ENCODE assay signal across 8 cellular contexts in the genomic region with DNA sequence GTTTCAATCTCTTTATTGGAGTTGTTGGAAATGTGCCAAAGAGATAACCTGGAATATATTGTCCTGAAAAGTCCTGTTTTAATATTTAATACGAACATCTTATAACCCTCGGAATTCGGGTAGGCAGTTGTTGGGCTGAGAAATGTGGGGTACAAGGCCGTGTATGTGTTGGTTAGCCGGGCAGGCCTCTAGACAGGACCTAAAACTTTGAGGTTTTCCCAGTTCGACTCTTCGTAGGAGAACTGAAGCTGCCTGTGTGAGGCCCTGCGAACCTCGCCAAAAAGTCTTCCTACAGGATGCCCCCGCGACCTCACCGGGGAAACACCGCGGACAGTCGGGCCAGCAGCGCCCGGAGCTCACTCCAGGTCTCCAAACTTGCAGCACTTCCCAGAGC. TPM values are rescaled to one million over a fixed set of nuclear protein-coding genes. Genes with fewer than 3 reads are reported as not detected.
A peak's percentile ranks its signal among the peaks of the same experiment; 100 is the strongest.
DNase-seq lines count a peak whose midpoint lies in the region; ATAC-seq and TF ChIP-seq lines count a peak whose summit lies in the region.

No MANE protein-coding gene starts in this region.

- ATAC-seq in HG03432 (IDR thresholded peaks at IDR 0.05; ENCODE audit: unreplicated experiment) (peak; percentile 8), HG02623 (IDR thresholded peaks at IDR 0.05; ENCODE audit: unreplicated experiment) (no peak), HG03095 (IDR thresholded peaks at IDR 0.05; ENCODE audit: unreplicated experiment) (no peak), esophagus mucosa (no peak)

- peak overlapping the region; percentile 93; the same call in 1 of the 2 replicates for H3K4me3 ChIP-seq in GM08714 (ENCODE audit: low read length)
- H3K4me3 ChIP-seq in brain microvascular endothelial cell (ENCODE audit: low read depth, low read length): peak overlapping the region; percentile 80
- peak overlapping the region; percentile 53 to 86 for H3K4me3 ChIP-seq in muscle layer of colon (ENCODE audit: low read depth in 1 of 2, low read length in 2 of 2)

- H3K36me3 ChIP-seq in brain microvascular endothelial cell (replicated peaks) (no peaks in the 10 kb centered on the region), muscle layer of colon (ENCODE audit: insufficient read depth, low read length) (no peaks in the 10 kb centered on the region)

- H3K27me3 ChIP-seq in brain microvascular endothelial cell (replicated peaks) (no peaks in the 10 kb centered on the region), muscle layer of colon (ENCODE audit: control insufficient read depth in 1 of 2, insufficient read depth in 2 of 2, low read length in 2 of 2) (no peaks in the 10 kb centered on the region)

- no peak overlapping the region for H3K9ac ChIP-seq in muscle layer of colon (ENCODE audit: low read length)

- in situ Hi-C loops in brain microvascular endothelial cell (cut with HindIII; ENCODE audit: low pct_ligation_motif_present, low sequenced_read_pairs): no loop called here

- DNase-seq in brain microvascular endothelial cell: no peak
- no peak for DNase-seq in NCI-H510A treated with DMSO at 0.1 percent for 48 hours (lab: John Stamatoyannopoulos, UW)

- TF ChIP-seq CTCF in brain microvascular endothelial cell (IDR thresholded peaks at IDR 0.05; ENCODE audit: low read depth, low read length, missing control alignments): no peak

- no peaks in the 10 kb centered on the region for H3K9me3 ChIP-seq in muscle layer of colon (ENCODE audit: low read length)

- H3K4me1 ChIP-seq in muscle layer of colon (ENCODE audit: insufficient read depth, low read length): peaks cover 6% of the 10 kb centered on the region

- H3K27ac ChIP-seq in brain microvascular endothelial cell: peak overlapping the region; percentile 73
- peak overlapping the region; percentile 19 for H3K27ac ChIP-seq in muscle layer of colon (ENCODE audit: low read depth, low read length)

RNA-seq across cellular contexts. Expression of gene TJP2, which starts 0.6 kb away (rescaled TPM):
- 113 TPM for total RNA-seq in esophagus mucosa
